1 cellular context compared by ENCODE assay signal in genomic region chr1:35558374-35559316, GRCh38.
TF ChIP-seq lines count a peak whose summit lies in the region.

No MANE protein-coding gene starts in this region.

TF ChIP-seq in K562, 482 proteins besides CTCF, POLR2A, EP300 and RAD21 (continues in another document):
- TF ChIP-seq, protein P1, sequence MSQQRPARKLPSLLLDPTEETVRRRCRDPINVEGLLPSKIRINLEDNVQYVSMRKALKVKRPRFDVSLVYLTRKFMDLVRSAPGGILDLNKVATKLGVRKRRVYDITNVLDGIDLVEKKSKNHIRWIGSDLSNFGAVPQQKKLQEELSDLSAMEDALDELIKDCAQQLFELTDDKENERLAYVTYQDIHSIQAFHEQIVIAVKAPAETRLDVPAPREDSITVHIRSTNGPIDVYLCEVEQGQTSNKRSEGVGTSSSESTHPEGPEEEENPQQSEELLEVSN (IDR thresholded peaks at IDR 0.05; ENCODE audit: borderline replicate concordance in 1 of 2, extremely low read depth in 1 of 2, insufficient read depth in 1 of 2, insufficient read length in 1 of 2, low read depth in 1 of 2, low read length in 1 of 2, poor library complexity in 1 of 2, severe bottlenecking in 1 of 2), result peak in 1 of 2 experiments; percentile 29
- no peak for TF ChIP-seq ILF3 (IDR thresholded peaks at IDR 0.05; ENCODE audit: borderline replicate concordance)
- TF ChIP-seq RFX1 (IDR thresholded peaks at IDR 0.05), result no peak
- no peak for TF ChIP-seq ZNF79 (CRISPR knock-in tag; IDR thresholded peaks at IDR 0.05; ENCODE audit: low read depth)
- 0 out of 2 replicates have a peak, but pooled peaks have one; percentile 43 for TF ChIP-seq RB1 (IDR thresholded peaks at IDR 0.05; ENCODE audit: low read depth)
- TF ChIP-seq SMC3 (conservative IDR thresholded peaks at IDR 0.05; ENCODE audit: insufficient read depth, low read depth, low read length), result no peak
- no peak for TF ChIP-seq SPI1 (IDR thresholded peaks at IDR 0.05; ENCODE audit: borderline replicate concordance, low read depth, low read length)
- TF ChIP-seq SP1 (CRISPR knock-in tag; IDR thresholded peaks at IDR 0.05), result no peak
- peak; percentile 74; the same call in 1 of the 2 replicates for TF ChIP-seq ZBTB7A (IDR thresholded peaks at IDR 0.05; ENCODE audit: borderline replicate concordance, control insufficient read depth, low read depth, low read length)
- TF ChIP-seq BACH1 (tag; IDR thresholded peaks at IDR 0.05), result no peak
- TF ChIP-seq EHMT2 (IDR thresholded peaks at IDR 0.05), result no peak
- no peak for TF ChIP-seq TARDBP (IDR thresholded peaks at IDR 0.05)
- TF ChIP-seq ZNF282 (CRISPR knock-in tag; IDR thresholded peaks at IDR 0.05), result no peak
- TF ChIP-seq MTA2 (IDR thresholded peaks at IDR 0.05; ENCODE audit: low read depth), result no peak
- TF ChIP-seq, protein P2, sequence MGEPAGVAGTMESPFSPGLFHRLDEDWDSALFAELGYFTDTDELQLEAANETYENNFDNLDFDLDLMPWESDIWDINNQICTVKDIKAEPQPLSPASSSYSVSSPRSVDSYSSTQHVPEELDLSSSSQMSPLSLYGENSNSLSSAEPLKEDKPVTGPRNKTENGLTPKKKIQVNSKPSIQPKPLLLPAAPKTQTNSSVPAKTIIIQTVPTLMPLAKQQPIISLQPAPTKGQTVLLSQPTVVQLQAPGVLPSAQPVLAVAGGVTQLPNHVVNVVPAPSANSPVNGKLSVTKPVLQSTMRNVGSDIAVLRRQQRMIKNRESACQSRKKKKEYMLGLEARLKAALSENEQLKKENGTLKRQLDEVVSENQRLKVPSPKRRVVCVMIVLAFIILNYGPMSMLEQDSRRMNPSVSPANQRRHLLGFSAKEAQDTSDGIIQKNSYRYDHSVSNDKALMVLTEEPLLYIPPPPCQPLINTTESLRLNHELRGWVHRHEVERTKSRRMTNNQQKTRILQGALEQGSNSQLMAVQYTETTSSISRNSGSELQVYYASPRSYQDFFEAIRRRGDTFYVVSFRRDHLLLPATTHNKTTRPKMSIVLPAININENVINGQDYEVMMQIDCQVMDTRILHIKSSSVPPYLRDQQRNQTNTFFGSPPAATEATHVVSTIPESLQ (CRISPR knock-in tag; IDR thresholded peaks at IDR 0.05), result no peak
- no peak for TF ChIP-seq FIP1L1 (IDR thresholded peaks at IDR 0.05; ENCODE audit: low read depth, low read length, poor library complexity, severe bottlenecking)
- TF ChIP-seq C11orf30 (IDR thresholded peaks at IDR 0.05; ENCODE audit: low read depth), result no peak
- TF ChIP-seq, protein P3, sequence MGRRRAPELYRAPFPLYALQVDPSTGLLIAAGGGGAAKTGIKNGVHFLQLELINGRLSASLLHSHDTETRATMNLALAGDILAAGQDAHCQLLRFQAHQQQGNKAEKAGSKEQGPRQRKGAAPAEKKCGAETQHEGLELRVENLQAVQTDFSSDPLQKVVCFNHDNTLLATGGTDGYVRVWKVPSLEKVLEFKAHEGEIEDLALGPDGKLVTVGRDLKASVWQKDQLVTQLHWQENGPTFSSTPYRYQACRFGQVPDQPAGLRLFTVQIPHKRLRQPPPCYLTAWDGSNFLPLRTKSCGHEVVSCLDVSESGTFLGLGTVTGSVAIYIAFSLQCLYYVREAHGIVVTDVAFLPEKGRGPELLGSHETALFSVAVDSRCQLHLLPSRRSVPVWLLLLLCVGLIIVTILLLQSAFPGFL (CRISPR knock-in tag; IDR thresholded peaks at IDR 0.05), result no peak
- TF ChIP-seq PURB (CRISPR knock-in tag; IDR thresholded peaks at IDR 0.05; ENCODE audit: low read depth), result no peak
- TF ChIP-seq, protein P4, sequence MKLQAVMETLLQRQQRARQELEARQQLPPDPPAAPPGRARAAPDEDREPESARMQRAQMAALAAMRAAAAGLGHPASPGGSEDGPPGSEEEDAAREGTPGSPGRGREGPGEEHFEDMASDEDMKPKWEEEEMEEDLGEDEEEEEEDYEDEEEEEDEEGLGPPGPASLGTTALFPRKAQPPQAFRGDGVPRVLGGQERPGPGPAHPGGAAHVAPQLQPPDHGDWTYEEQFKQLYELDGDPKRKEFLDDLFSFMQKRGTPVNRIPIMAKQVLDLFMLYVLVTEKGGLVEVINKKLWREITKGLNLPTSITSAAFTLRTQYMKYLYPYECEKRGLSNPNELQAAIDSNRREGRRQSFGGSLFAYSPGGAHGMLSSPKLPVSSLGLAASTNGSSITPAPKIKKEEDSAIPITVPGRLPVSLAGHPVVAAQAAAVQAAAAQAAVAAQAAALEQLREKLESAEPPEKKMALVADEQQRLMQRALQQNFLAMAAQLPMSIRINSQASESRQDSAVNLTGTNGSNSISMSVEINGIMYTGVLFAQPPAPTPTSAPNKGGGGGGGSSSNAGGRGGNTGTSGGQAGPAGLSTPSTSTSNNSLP (IDR thresholded peaks at IDR 0.05; ENCODE audit: borderline replicate concordance, low read depth, low read length), result no peak
- TF ChIP-seq DNMT1 (IDR thresholded peaks at IDR 0.05), result no peak
- no peak for TF ChIP-seq CREM (IDR thresholded peaks at IDR 0.05; ENCODE audit: low read depth)
- no peak for TF ChIP-seq MLLT1 (IDR thresholded peaks at IDR 0.05)
- no peak for TF ChIP-seq HMBOX1 (IDR thresholded peaks at IDR 0.05)
- TF ChIP-seq, protein P5, sequence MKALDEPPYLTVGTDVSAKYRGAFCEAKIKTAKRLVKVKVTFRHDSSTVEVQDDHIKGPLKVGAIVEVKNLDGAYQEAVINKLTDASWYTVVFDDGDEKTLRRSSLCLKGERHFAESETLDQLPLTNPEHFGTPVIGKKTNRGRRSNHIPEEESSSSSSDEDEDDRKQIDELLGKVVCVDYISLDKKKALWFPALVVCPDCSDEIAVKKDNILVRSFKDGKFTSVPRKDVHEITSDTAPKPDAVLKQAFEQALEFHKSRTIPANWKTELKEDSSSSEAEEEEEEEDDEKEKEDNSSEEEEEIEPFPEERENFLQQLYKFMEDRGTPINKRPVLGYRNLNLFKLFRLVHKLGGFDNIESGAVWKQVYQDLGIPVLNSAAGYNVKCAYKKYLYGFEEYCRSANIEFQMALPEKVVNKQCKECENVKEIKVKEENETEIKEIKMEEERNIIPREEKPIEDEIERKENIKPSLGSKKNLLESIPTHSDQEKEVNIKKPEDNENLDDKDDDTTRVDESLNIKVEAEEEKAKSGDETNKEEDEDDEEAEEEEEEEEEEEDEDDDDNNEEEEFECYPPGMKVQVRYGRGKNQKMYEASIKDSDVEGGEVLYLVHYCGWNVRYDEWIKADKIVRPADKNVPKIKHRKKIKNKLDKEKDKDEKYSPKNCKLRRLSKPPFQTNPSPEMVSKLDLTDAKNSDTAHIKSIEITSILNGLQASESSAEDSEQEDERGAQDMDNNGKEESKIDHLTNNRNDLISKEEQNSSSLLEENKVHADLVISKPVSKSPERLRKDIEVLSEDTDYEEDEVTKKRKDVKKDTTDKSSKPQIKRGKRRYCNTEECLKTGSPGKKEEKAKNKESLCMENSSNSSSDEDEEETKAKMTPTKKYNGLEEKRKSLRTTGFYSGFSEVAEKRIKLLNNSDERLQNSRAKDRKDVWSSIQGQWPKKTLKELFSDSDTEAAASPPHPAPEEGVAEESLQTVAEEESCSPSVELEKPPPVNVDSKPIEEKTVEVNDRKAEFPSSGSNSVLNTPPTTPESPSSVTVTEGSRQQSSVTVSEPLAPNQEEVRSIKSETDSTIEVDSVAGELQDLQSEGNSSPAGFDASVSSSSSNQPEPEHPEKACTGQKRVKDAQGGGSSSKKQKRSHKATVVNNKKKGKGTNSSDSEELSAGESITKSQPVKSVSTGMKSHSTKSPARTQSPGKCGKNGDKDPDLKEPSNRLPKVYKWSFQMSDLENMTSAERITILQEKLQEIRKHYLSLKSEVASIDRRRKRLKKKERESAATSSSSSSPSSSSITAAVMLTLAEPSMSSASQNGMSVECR (CRISPR knock-in tag; IDR thresholded peaks at IDR 0.05), result 0 out of 2 replicates have a peak, but pooled peaks have one; percentile 56
- TF ChIP-seq ZFP30 (CRISPR knock-in tag; IDR thresholded peaks at IDR 0.05; ENCODE audit: borderline replicate concordance), result no peak
- TF ChIP-seq TAF7 (tag; IDR thresholded peaks at IDR 0.05), result no peak
- TF ChIP-seq ZNF780A (CRISPR knock-in tag; IDR thresholded peaks at IDR 0.05), result no peak
- no peak for TF ChIP-seq ZNF444 (CRISPR knock-in tag; IDR thresholded peaks at IDR 0.05)
- no peak for TF ChIP-seq DPF2 (IDR thresholded peaks at IDR 0.05)
- TF ChIP-seq MAFG (tag; conservative IDR thresholded peaks at IDR 0.05), result no peak
- TF ChIP-seq, protein P6, sequence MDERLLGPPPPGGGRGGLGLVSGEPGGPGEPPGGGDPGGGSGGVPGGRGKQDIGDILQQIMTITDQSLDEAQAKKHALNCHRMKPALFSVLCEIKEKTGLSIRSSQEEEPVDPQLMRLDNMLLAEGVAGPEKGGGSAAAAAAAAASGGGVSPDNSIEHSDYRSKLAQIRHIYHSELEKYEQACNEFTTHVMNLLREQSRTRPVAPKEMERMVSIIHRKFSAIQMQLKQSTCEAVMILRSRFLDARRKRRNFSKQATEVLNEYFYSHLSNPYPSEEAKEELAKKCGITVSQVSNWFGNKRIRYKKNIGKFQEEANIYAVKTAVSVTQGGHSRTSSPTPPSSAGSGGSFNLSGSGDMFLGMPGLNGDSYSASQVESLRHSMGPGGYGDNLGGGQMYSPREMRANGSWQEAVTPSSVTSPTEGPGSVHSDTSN (CRISPR knock-in tag; IDR thresholded peaks at IDR 0.05; ENCODE audit: low read depth), result no peak
- TF ChIP-seq, protein P6 (tag; conservative IDR thresholded peaks at IDR 0.05; ENCODE audit: low read depth), result no peak
- no peak for TF ChIP-seq SMARCC2 (IDR thresholded peaks at IDR 0.05; ENCODE audit: low read depth)
- TF ChIP-seq, protein P7, sequence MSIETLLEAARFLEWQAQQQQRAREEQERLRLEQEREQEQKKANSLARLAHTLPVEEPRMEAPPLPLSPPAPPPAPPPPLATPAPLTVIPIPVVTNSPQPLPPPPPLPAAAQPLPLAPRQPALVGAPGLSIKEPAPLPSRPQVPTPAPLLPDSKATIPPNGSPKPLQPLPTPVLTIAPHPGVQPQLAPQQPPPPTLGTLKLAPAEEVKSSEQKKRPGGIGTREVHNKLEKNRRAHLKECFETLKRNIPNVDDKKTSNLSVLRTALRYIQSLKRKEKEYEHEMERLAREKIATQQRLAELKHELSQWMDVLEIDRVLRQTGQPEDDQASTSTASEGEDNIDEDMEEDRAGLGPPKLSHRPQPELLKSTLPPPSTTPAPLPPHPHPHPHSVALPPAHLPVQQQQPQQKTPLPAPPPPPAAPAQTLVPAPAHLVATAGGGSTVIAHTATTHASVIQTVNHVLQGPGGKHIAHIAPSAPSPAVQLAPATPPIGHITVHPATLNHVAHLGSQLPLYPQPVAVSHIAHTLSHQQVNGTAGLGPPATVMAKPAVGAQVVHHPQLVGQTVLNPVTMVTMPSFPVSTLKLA (conservative IDR thresholded peaks at IDR 0.05), result no peak
- TF ChIP-seq MTA1 (IDR thresholded peaks at IDR 0.05; ENCODE audit: borderline replicate concordance), result no peak
- TF ChIP-seq DMBX1 (CRISPR knock-in tag; IDR thresholded peaks at IDR 0.05; ENCODE audit: borderline replicate concordance), result no peak
- TF ChIP-seq, protein P8, sequence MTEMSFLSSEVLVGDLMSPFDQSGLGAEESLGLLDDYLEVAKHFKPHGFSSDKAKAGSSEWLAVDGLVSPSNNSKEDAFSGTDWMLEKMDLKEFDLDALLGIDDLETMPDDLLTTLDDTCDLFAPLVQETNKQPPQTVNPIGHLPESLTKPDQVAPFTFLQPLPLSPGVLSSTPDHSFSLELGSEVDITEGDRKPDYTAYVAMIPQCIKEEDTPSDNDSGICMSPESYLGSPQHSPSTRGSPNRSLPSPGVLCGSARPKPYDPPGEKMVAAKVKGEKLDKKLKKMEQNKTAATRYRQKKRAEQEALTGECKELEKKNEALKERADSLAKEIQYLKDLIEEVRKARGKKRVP (CRISPR knock-in tag; IDR thresholded peaks at IDR 0.05), result no peak
- no peak for TF ChIP-seq ZNF316 (IDR thresholded peaks at IDR 0.05)
- no peak for TF ChIP-seq ZNF280B (CRISPR knock-in tag; IDR thresholded peaks at IDR 0.05)
- no peak for TF ChIP-seq TAL1 (IDR thresholded peaks at IDR 0.05)
- no peak for TF ChIP-seq ZSCAN29 (IDR thresholded peaks at IDR 0.05)
- no peak for TF ChIP-seq MEF2A (IDR thresholded peaks at IDR 0.05; ENCODE audit: control insufficient read depth, low read depth, low read length)
- no peak for TF ChIP-seq RBM34 (IDR thresholded peaks at IDR 0.05; ENCODE audit: borderline replicate concordance, insufficient read depth, low read length)
- no peak for TF ChIP-seq ZEB2 (IDR thresholded peaks at IDR 0.05)
- peak; percentile 73 for TF ChIP-seq EGR1 (conservative IDR thresholded peaks at IDR 0.05)
- no peak for TF ChIP-seq ZNF324 (CRISPR knock-in tag; IDR thresholded peaks at IDR 0.05)
- TF ChIP-seq RHOXF2B (CRISPR knock-in tag; conservative IDR thresholded peaks at IDR 0.05), result no peak
